ENCODE assay signal across 8 cellular contexts in genomic region chr11:68257477-68258362, GRCh38. TPM values are rescaled to one million over a fixed set of nuclear protein-coding genes. Genes with fewer than 3 reads are reported as not detected.
DNase-seq lines count a peak whose midpoint lies in the region; ATAC-seq and TF ChIP-seq lines count a peak whose summit lies in the region.

No MANE protein-coding gene starts in this region.

- H3K4me3 ChIP-seq in DND-41 (ENCODE audit: low read depth in 1 of 2, low read length in 2 of 2), result no peak overlapping the region
- no peak overlapping the region for H3K4me3 ChIP-seq in Loucy (ENCODE audit: low read length, poor library complexity, severe bottlenecking)
- H3K4me3 ChIP-seq in fibroblast of pulmonary artery (replicated peaks; ENCODE audit: low read depth, low read length), result no peak overlapping the region
- H3K4me3 ChIP-seq in neural cell (ENCODE audit: low read length), result no peak overlapping the region

- H3K9me3 ChIP-seq in DND-41 (ENCODE audit: insufficient read depth, low read length, severe bottlenecking) (no peaks in the 10 kb centered on the region), Loucy (ENCODE audit: insufficient read depth, low read depth, low read length) (no peaks in the 10 kb centered on the region), neural cell (ENCODE audit: low read length) (no peaks in the 10 kb centered on the region)

- H3K27ac Mint-ChIP-seq in activated T-helper 17 cell treated with anti-CD3 and anti-CD28 coated beads, Interleukin-2, amount 50 U/mL, for 72 hours, result no peak overlapping the region

- ATAC-seq in DND-41 (ENCODE audit: insufficient read depth, low read depth), result peak; percentile 97
- peak; percentile 93 for ATAC-seq in activated T-helper 17 cell treated with anti-CD3 and anti-CD28 coated beads, Interleukin-2, amount 50 U/mL, for 72 hours (replicated peaks)
- ATAC-seq in HG03196 (IDR thresholded peaks at IDR 0.05; ENCODE audit: unreplicated experiment), result no peak

- no peak overlapping the region for H3K27ac ChIP-seq in DND-41 (ENCODE audit: low read length)
- no peak overlapping the region for H3K27ac ChIP-seq in neural cell (ENCODE audit: low read length)

- no peaks in the 10 kb centered on the region for H3K9me2 ChIP-seq in Loucy (replicated peaks; ENCODE audit: low read depth, low read length)
- no peaks in the 10 kb centered on the region for H3K9me2 ChIP-seq in neural cell (ENCODE audit: insufficient read depth, low read length)

- DNase-seq in DND-41, result peak; percentile 93
- peak; percentile 100 for DNase-seq in RPMI8226
- peak; percentile 93 for DNase-seq in fibroblast of pulmonary artery (ENCODE audit: low read depth)
- peak; percentile 88 for DNase-seq in stimulated activated naive CD4-positive, alpha-beta T cell treated with Interleukin-2 at 50 U/mL for 16 hours (lab: John Stamatoyannopoulos, UW)

- peak; percentile 80 for TF ChIP-seq RAD21 in neural cell (conservative IDR thresholded peaks at IDR 0.05)

- peaks cover 4% of the 10 kb centered on the region for H3K4me1 Mint-ChIP-seq in activated T-helper 17 cell treated with anti-CD3 and anti-CD28 coated beads, Interleukin-2, amount 50 U/mL, for 72 hours

- H3K9me3 Mint-ChIP-seq in activated T-helper 17 cell treated with anti-CD3 and anti-CD28 coated beads, Interleukin-2, amount 50 U/mL, for 72 hours, result no peaks in the 10 kb centered on the region

- peak overlapping the region; percentile 8 for H3K4me2 ChIP-seq in DND-41 (ENCODE audit: insufficient read depth, low read length)
- no peak overlapping the region for H3K4me2 ChIP-seq in Loucy (ENCODE audit: low read depth, low read length, poor library complexity, severe bottlenecking)
- H3K4me2 ChIP-seq in neural cell (ENCODE audit: low read length), result no peak overlapping the region

- H3K36me3 ChIP-seq in DND-41 (ENCODE audit: insufficient read depth, low read length) (peaks cover 19% of the 10 kb centered on the region), Loucy (ENCODE audit: insufficient read depth, low read length) (no peaks in the 10 kb centered on the region; the same call in 1 of the 2 replicates), neural cell (ENCODE audit: insufficient read depth, low read length) (no peaks in the 10 kb centered on the region)

- no peak overlapping the region for H3K4me3 Mint-ChIP-seq in activated T-helper 17 cell treated with anti-CD3 and anti-CD28 coated beads, Interleukin-2, amount 50 U/mL, for 72 hours

- no peaks in the 10 kb centered on the region for H3K27me3 Mint-ChIP-seq in activated T-helper 17 cell treated with anti-CD3 and anti-CD28 coated beads, Interleukin-2, amount 50 U/mL, for 72 hours

- H2AFZ ChIP-seq in DND-41 (ENCODE audit: low read depth, low read length) (peak overlapping the region; percentile 69), Loucy (ENCODE audit: low read length) (peak overlapping the region; percentile 79), neural cell (ENCODE audit: low read depth, low read length) (no peak overlapping the region)

- no peak overlapping the region for H3K9ac ChIP-seq in DND-41 (ENCODE audit: low read depth, low read length)
- H3K9ac ChIP-seq in Loucy (ENCODE audit: low read depth, low read length, poor library complexity, severe bottlenecking), result no peak overlapping the region
- H3K9ac ChIP-seq in neural cell (ENCODE audit: low read length), result no peak overlapping the region

- H3K4me1 ChIP-seq in DND-41 (ENCODE audit: insufficient read depth, low read length) (peaks cover 6% of the 10 kb centered on the region), Loucy (ENCODE audit: insufficient read depth, low read length, poor library complexity, severe bottlenecking) (no peaks in the 10 kb centered on the region)

- H3K27me3 ChIP-seq in DND-41 (ENCODE audit: insufficient read depth, low read length, poor library complexity) (no peaks in the 10 kb centered on the region), Loucy (ENCODE audit: insufficient read depth, low read length, poor library complexity, severe bottlenecking) (no peaks in the 10 kb centered on the region), neural cell (ENCODE audit: insufficient read depth, low read depth, low read length) (no peaks in the 10 kb centered on the region)

- peaks cover 3% of the 10 kb centered on the region; the same call in 1 of the 2 replicates for H4K20me1 ChIP-seq in DND-41 (ENCODE audit: insufficient read depth, low read length)
- no peaks in the 10 kb centered on the region for H4K20me1 ChIP-seq in Loucy (ENCODE audit: insufficient read depth, low read length, poor library complexity, severe bottlenecking)
- no peaks in the 10 kb centered on the region for H4K20me1 ChIP-seq in neural cell (ENCODE audit: insufficient read depth)

- TF ChIP-seq EP300 in neural cell (conservative IDR thresholded peaks at IDR 0.05; ENCODE audit: poor library complexity, severe bottlenecking), result no peak

- peak; percentile 85 for TF ChIP-seq CTCF in DND-41 (IDR thresholded peaks at IDR 0.05; ENCODE audit: borderline replicate concordance, extremely low read depth, low read length, poor library complexity, severe bottlenecking)
- peak; percentile 73 for TF ChIP-seq CTCF in Loucy (conservative IDR thresholded peaks at IDR 0.05; ENCODE audit: low read length)
- TF ChIP-seq CTCF in fibroblast of pulmonary artery (IDR thresholded peaks at IDR 0.05; ENCODE audit: low read length, missing control alignments), result peak; percentile 73
- TF ChIP-seq CTCF in neural cell (IDR thresholded peaks at IDR 0.05; ENCODE audit: poor library complexity, severe bottlenecking), result peak; percentile 83

- H3K36me3 Mint-ChIP-seq in activated T-helper 17 cell treated with anti-CD3 and anti-CD28 coated beads, Interleukin-2, amount 50 U/mL, for 72 hours (ENCODE audit: low read depth), result peaks cover 14% of the 10 kb centered on the region

- H3F3A ChIP-seq in Loucy (ENCODE audit: low read depth) (no peaks in the 10 kb centered on the region), neural cell (ENCODE audit: insufficient read depth, low read length, poor library complexity, severe bottlenecking) (no peaks in the 10 kb centered on the region)

- H3K79me2 ChIP-seq in DND-41 (ENCODE audit: insufficient read depth, low read length), result no peaks in the 10 kb centered on the region
- no peaks in the 10 kb centered on the region for H3K79me2 ChIP-seq in Loucy (ENCODE audit: insufficient read depth, low read length)
- H3K79me2 ChIP-seq in neural cell (replicated peaks; ENCODE audit: insufficient read depth, low read length), result no peaks in the 10 kb centered on the region

TF ChIP-seq in neural cell, 6 proteins besides CTCF, POLR2A, EP300 and RAD21:
- TF ChIP-seq EZH2 (IDR thresholded peaks at IDR 0.05; ENCODE audit: borderline replicate concordance, insufficient read depth, low read length, poor library complexity, severe bottlenecking), result no peak
- TF ChIP-seq SMC3 (conservative IDR thresholded peaks at IDR 0.05; ENCODE audit: poor library complexity), result peak; percentile 87
TF ChIP-seq in neural cell: peak in this region for 1.

RNA-seq across cellular contexts. Expression of gene C11orf24, which starts 14.1 kb away (rescaled TPM):
- total RNA-seq in activated T-helper 17 cell treated with anti-CD3 and anti-CD28 coated beads, Interleukin-2, amount 50 U/mL, for 72 hours, result 10 to 100 TPM; 26.6 to 38.7 TPM
- 9.6 and 11.8 TPM in 2 replicates for polyA plus RNA-seq in neural cell
- polyA minus RNA-seq in neural cell, result 16.3 and 20.5 TPM in 2 replicates

RNA-seq across cellular contexts. Expression of gene KMT5B, which starts 44.6 kb away (rescaled TPM):
- total RNA-seq in activated T-helper 17 cell treated with anti-CD3 and anti-CD28 coated beads, Interleukin-2, amount 50 U/mL, for 72 hours, result 10 to 100 TPM; 20.1 to 30.0 TPM
- 96.8 and 107 TPM in 2 replicates for polyA plus RNA-seq in neural cell
- 208 and 228 TPM in 2 replicates for polyA minus RNA-seq in neural cell

RNA-seq across cellular contexts. Expression of gene LRP5, which starts 54.7 kb away (rescaled TPM):
- total RNA-seq in activated T-helper 17 cell treated with anti-CD3 and anti-CD28 coated beads, Interleukin-2, amount 50 U/mL, for 72 hours, result 1 to 10 TPM; 4.6 to 6.0 TPM
- 3.0 and 5.3 TPM in 2 replicates for polyA plus RNA-seq in neural cell
- 14.0 and 16.8 TPM in 2 replicates for polyA minus RNA-seq in neural cell
